ENCODE assay signal across 26 cellular contexts in genomic region chr2:158904126-158904525, GRCh38.
A peak's percentile ranks its signal among the peaks of the same experiment; 100 is the strongest.
DNase-seq lines count a peak whose midpoint lies in the region; ATAC-seq, FAIRE-seq and TF ChIP-seq lines count a peak whose summit lies in the region.
"Had no signal": no experiment of that assay in that cellular context is flagged by ENCODE, and none has a peak within 500 bp of the region (broad histone marks: within the 10 kb centered on the region; RNA-seq: fewer than 3 reads in every experiment).

No MANE protein-coding gene starts in this region.

- H3K4me1 Mint-ChIP-seq in GM23338 = peaks cover 11% of the 10 kb centered on the region
- H3K4me1 Mint-ChIP-seq in nephron progenitor cell = peaks cover 74% of the 10 kb centered on the region
- peaks cover 33% of the 10 kb centered on the region for H3K4me1 Mint-ChIP-seq in type B pancreatic cell (ENCODE audit: unreplicated experiment)
- H3K4me1 Mint-ChIP-seq: B cell, CD14-positive monocyte had no signal

- no peaks in the 10 kb centered on the region for H3K9me2 ChIP-seq in GM23338 (ENCODE audit: insufficient read depth)

- H3K27ac Mint-ChIP-seq in GM23338 (no peak overlapping the region), nephron progenitor cell (peak overlapping the region; percentile 98), type B pancreatic cell (no peak overlapping the region)
- H3K27ac Mint-ChIP-seq: B cell, IgD-negative memory B cell had no signal

- TF ChIP-seq CTCF in GM23338 (conservative IDR thresholded peaks at IDR 0.05; ENCODE audit: low read depth in 2 of 2) (no peak), nephron progenitor cell (IDR thresholded peaks at IDR 0.05) (no peak), type B pancreatic cell (conservative IDR thresholded peaks at IDR 0.05) (no peak)

- H4K20me1 ChIP-seq in GM23338 (replicated peaks; ENCODE audit: insufficient read depth) = no peaks in the 10 kb centered on the region

- H3K79me2 ChIP-seq in GM23338 (replicated peaks; ENCODE audit: insufficient read depth) = no peaks in the 10 kb centered on the region

- H3K9me3 Mint-ChIP-seq in GM23338 (no peaks in the 10 kb centered on the region), nephron progenitor cell (no peaks in the 10 kb centered on the region), type B pancreatic cell (no peaks in the 10 kb centered on the region)
- H3K9me3 Mint-ChIP-seq: CD14-positive monocyte; CD8-positive, alpha-beta memory T cell; IgD-negative memory B cell had no signal

- H3K4me3 ChIP-seq in GM23338 = no peak overlapping the region
- no peak overlapping the region for H3K4me3 ChIP-seq in adipocyte (ENCODE audit: low read length)

- H3F3A ChIP-seq in GM23338 (replicated peaks; ENCODE audit: low read depth) = no peaks in the 10 kb centered on the region

- no peak for FAIRE-seq in urothelium cell line (lab: Jason Lieb, UNC)
- FAIRE-seq: GM12891, H54 had no signal

- H3K9me3 ChIP-seq in adipocyte (ENCODE audit: control insufficient read depth, low read length) = no peaks in the 10 kb centered on the region

- H3K27me3 ChIP-seq in GM23338 (ENCODE audit: insufficient read depth) (no peaks in the 10 kb centered on the region), adipocyte (replicated peaks; ENCODE audit: control insufficient read depth, insufficient read depth, low read length) (no peaks in the 10 kb centered on the region)

- H3K9ac ChIP-seq in adipocyte (ENCODE audit: low read length) = no peak overlapping the region
- H3K9ac ChIP-seq: KMS-11 had no signal

- 0 out of 2 replicates have a peak, but pooled peaks cover 6% of the 10 kb centered on the region for H3K4me1 ChIP-seq in GM23338 (ENCODE audit: insufficient read depth)
- H3K4me1 ChIP-seq in adipocyte (ENCODE audit: control insufficient read depth, insufficient read depth, low read length) = no peaks in the 10 kb centered on the region

- H3K4me3 Mint-ChIP-seq in GM23338 (no peak overlapping the region), nephron progenitor cell (peak overlapping the region; percentile 33), type B pancreatic cell (peak overlapping the region; percentile 51)
- H3K4me3 Mint-ChIP-seq: B cell; CD14-positive monocyte; CD8-positive, alpha-beta memory T cell; IgD-negative memory B cell had no signal

- H3K4me2 ChIP-seq in GM23338 = no peak overlapping the region
- H3K4me2 ChIP-seq: KMS-11 had no signal

- ATAC-seq in GM23338 (no peak), left lobe of liver (no peak)
- ATAC-seq: PC-3 had no signal

- H3K36me3 Mint-ChIP-seq in GM23338 (ENCODE audit: low read depth) (no peaks in the 10 kb centered on the region), nephron progenitor cell (ENCODE audit: low read depth) (no peaks in the 10 kb centered on the region), type B pancreatic cell (no peaks in the 10 kb centered on the region)
- H3K36me3 Mint-ChIP-seq: CD14-positive monocyte; CD8-positive, alpha-beta memory T cell; IgD-negative memory B cell had no signal

- DNase-seq in GM23338 (ENCODE audit: low spot score) = no peak
- DNase-seq in adipocyte (ENCODE audit: low read depth) = peak; percentile 46
- no peak for DNase-seq in nephron progenitor cell
- DNase-seq in type B pancreatic cell (ENCODE audit: extremely low spot score, unreplicated experiment) = no peak
- no peak for DNase-seq in left lobe of liver (ENCODE audit: low spot score)
- DNase-seq in NCI-H1048 (lab: John Stamatoyannopoulos, UW) = no peak
- DNase-seq in urothelium cell line (ENCODE audit: low spot score) = no peak
- DNase-seq: Calu3; CD8-positive, alpha-beta memory T cell; DMS79 treated with DMSO at 0.1 percent for 48 hours; GF-D8; MM.1S; NCI-H1417 treated with DMSO at 0.1 percent for 48 hours; NCI-H187; NCI-H2107; NCI-H526; NCI-H82; NK-92 treated with Interleukin-12 subunit alpha and Interleukin-12 subunit beta, amount 100 ng/mL, for 24 hours; PC-3 had no signal

- H3K36me3 ChIP-seq in GM23338 (ENCODE audit: insufficient read depth) (no peaks in the 10 kb centered on the region), adipocyte (ENCODE audit: control insufficient read depth, insufficient read depth, low read length, severe bottlenecking) (no peaks in the 10 kb centered on the region)

- no peak overlapping the region for H3K27ac ChIP-seq in GM23338 (ENCODE audit: low read depth)
- H3K27ac ChIP-seq: HL-60, KMS-11 had no signal

- H3K27me3 Mint-ChIP-seq in GM23338 (ENCODE audit: insufficient read depth, low read depth, poor library complexity) = no peaks in the 10 kb centered on the region
- no peaks in the 10 kb centered on the region for H3K27me3 Mint-ChIP-seq in nephron progenitor cell (ENCODE audit: low read depth, poor library complexity)
- H3K27me3 Mint-ChIP-seq in type B pancreatic cell = no peaks in the 10 kb centered on the region

- peak overlapping the region; percentile 77; the same call in 1 of the 2 replicates for H2AFZ ChIP-seq in GM23338

TF ChIP-seq in GM23338, 12 proteins besides CTCF, POLR2A, EP300 and RAD21 (continues in another document):
- TF ChIP-seq JUNB (IDR thresholded peaks at IDR 0.05; ENCODE audit: unreplicated experiment) (no peak), STAT1 (IDR thresholded peaks at IDR 0.05; ENCODE audit: unreplicated experiment) (no peak), CREB1 (CRISPR knock-in tag; IDR thresholded peaks at IDR 0.05; ENCODE audit: low read depth) (no peak), REST (IDR thresholded peaks at IDR 0.05; ENCODE audit: unreplicated experiment) (no peak), POLR2AphosphoS5 (IDR thresholded peaks at IDR 0.05; ENCODE audit: low read depth) (no peak), ZNF331 (CRISPR knock-in tag; IDR thresholded peaks at IDR 0.05; ENCODE audit: low read depth) (no peak), EZH2 (IDR thresholded peaks at IDR 0.05; ENCODE audit: low read depth, unreplicated experiment) (no peak), NANOG (IDR thresholded peaks at IDR 0.05; ENCODE audit: borderline replicate concordance) (no peak)
